Comparison of ENCODE assay signal across 1 cellular context in genomic region chr11:67408437-67409200, GRCh38.
TF ChIP-seq lines count a peak whose summit lies in the region.

No MANE protein-coding gene starts in this region.

TF ChIP-seq in H1, 55 proteins besides CTCF, POLR2A, EP300 and RAD21:
- TF ChIP-seq ATF2 (IDR thresholded peaks at IDR 0.05; ENCODE audit: low read length) (no peak), JUN (IDR thresholded peaks at IDR 0.05; ENCODE audit: low read depth, low read length) (no peak), MAX (IDR thresholded peaks at IDR 0.05) (no peak), NRF1 (IDR thresholded peaks at IDR 0.05; ENCODE audit: low read depth, low read length) (no peak), BRCA1 (IDR thresholded peaks at IDR 0.05; ENCODE audit: low read depth, low read length) (no peak), ASH2L (IDR thresholded peaks at IDR 0.05; ENCODE audit: low read length) (no peak), SP1 (IDR thresholded peaks at IDR 0.05; ENCODE audit: low read depth, low read length) (no peak), EZH2 (IDR thresholded peaks at IDR 0.05; ENCODE audit: low read depth, low read length, severe bottlenecking) (no peak), SIN3A (conservative IDR thresholded peaks at IDR 0.05 in 1 of 2, IDR thresholded peaks at IDR 0.05 in 1 of 2; ENCODE audit: low read depth in 1 of 2, low read length in 2 of 2) (no peak)
TF ChIP-seq in H1: peak in this region for 0.
